Comparison of ENCODE assay signal across 1 cellular context in the genomic region with DNA sequence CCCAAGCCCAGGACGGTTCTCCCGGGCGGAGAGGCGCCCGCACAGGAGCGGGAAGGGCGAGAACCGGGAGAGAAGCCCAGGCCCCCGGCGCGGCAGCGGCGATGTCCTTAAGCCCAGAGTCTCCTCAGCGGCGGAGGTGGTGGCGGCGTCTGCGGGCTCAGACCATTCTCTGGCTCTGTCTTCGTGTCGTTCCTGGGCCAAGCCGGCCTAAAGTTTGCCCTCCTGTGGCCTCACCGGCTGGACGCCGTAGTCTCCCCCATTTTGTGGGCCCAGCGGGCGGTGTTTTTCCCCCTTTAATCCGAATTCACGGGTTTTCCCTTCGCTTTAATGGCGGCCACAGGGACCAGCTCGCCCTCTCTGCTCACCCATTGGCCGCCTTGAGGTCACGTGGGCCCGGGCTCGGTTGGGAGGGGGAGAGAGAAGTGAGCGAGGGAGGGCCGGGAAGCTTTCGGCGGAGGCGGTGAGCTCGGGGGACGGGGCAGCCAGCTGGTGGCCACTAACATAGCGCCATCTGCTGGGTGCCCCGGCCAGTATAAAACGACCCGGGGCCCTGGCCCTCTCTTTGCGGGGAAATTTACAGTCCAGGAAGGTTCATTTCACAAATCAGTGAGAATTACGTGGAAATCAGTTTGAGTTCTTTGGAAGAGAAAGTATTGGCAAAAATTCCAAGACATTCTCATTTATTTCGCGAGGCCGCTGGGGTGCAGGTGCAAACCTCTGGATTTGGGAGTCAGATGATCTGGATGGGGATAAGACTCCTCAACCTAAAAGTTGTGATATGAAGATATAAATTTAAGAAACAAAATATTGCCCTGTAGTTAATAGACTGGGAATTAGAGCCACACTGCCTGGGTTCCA.
A peak's percentile ranks its signal among the peaks of the same experiment; 100 is the strongest.
TF ChIP-seq lines count a peak whose summit lies in the region.

No MANE protein-coding gene starts in this region.

TF ChIP-seq in GM12878, 131 proteins besides CTCF, POLR2A, EP300 and RAD21 (continued from another document and continues in another):
- TF ChIP-seq NFIC (IDR thresholded peaks at IDR 0.05; ENCODE audit: low read depth, low read length), result no peak
- peak; percentile 17; the same call in 1 of the 2 replicates for TF ChIP-seq HCFC1 (IDR thresholded peaks at IDR 0.05; ENCODE audit: low read length)
- TF ChIP-seq CUX1 (IDR thresholded peaks at IDR 0.05; ENCODE audit: insufficient replicate concordance, low read depth, low read length), result no peak
- peak; percentile 65; the same call in 1 of the 2 replicates for TF ChIP-seq TBL1XR1 (IDR thresholded peaks at IDR 0.05; ENCODE audit: low read depth, low read length)
- TF ChIP-seq E2F4 (IDR thresholded peaks at IDR 0.05; ENCODE audit: low read depth, low read length), result no peak
- TF ChIP-seq ZBED1 (IDR thresholded peaks at IDR 0.05; ENCODE audit: borderline replicate concordance), result peak; percentile 16; the same call in 1 of the 2 replicates
- TF ChIP-seq CHD4 (IDR thresholded peaks at IDR 0.05), result no peak
- TF ChIP-seq SMC3 (IDR thresholded peaks at IDR 0.05; ENCODE audit: borderline replicate concordance, low read length), result peak; percentile 67; the same call in 1 of the 2 replicates
- peak; percentile 69; the same call in 1 of the 2 replicates for TF ChIP-seq IRF3 (IDR thresholded peaks at IDR 0.05)
- no peak for TF ChIP-seq MYC (IDR thresholded peaks at IDR 0.05; ENCODE audit: insufficient read depth, insufficient read length, insufficient replicate concordance, low read length, severe bottlenecking)
- peak; percentile 65 for TF ChIP-seq SP1 (IDR thresholded peaks at IDR 0.05; ENCODE audit: low read depth, low read length)
- TF ChIP-seq MYB (IDR thresholded peaks at IDR 0.05; ENCODE audit: borderline replicate concordance, low read depth, low read length), result no peak
- no peak; the same call in 1 of the 2 replicates for TF ChIP-seq ESRRA (IDR thresholded peaks at IDR 0.05; ENCODE audit: low read length)
- no peak for TF ChIP-seq YBX1 (IDR thresholded peaks at IDR 0.05)
- TF ChIP-seq IKZF1 (conservative IDR thresholded peaks at IDR 0.05), result peak; percentile 72
- no peak for TF ChIP-seq CBX3 (IDR thresholded peaks at IDR 0.05; ENCODE audit: borderline replicate concordance, low read depth)
- TF ChIP-seq ZNF217 (IDR thresholded peaks at IDR 0.05), result no peak
- peak; percentile 89 for TF ChIP-seq POLR2AphosphoS5 (IDR thresholded peaks at IDR 0.05; ENCODE audit: low read length)
- no peak for TF ChIP-seq ZZZ3 (IDR thresholded peaks at IDR 0.05; ENCODE audit: control insufficient read depth, insufficient read length, low read depth)
- TF ChIP-seq ZNF384 (IDR thresholded peaks at IDR 0.05; ENCODE audit: borderline replicate concordance, low read depth, low read length), result no peak
- no peak for TF ChIP-seq KLF5 (IDR thresholded peaks at IDR 0.05; ENCODE audit: partially characterized antibody)
- peak; percentile 89 for TF ChIP-seq TCF3 (IDR thresholded peaks at IDR 0.05; ENCODE audit: borderline replicate concordance, insufficient read depth, low read depth, low read length)
- TF ChIP-seq SUZ12 (IDR thresholded peaks at IDR 0.05; ENCODE audit: unreplicated experiment), result no peak
- TF ChIP-seq, protein P1, sequence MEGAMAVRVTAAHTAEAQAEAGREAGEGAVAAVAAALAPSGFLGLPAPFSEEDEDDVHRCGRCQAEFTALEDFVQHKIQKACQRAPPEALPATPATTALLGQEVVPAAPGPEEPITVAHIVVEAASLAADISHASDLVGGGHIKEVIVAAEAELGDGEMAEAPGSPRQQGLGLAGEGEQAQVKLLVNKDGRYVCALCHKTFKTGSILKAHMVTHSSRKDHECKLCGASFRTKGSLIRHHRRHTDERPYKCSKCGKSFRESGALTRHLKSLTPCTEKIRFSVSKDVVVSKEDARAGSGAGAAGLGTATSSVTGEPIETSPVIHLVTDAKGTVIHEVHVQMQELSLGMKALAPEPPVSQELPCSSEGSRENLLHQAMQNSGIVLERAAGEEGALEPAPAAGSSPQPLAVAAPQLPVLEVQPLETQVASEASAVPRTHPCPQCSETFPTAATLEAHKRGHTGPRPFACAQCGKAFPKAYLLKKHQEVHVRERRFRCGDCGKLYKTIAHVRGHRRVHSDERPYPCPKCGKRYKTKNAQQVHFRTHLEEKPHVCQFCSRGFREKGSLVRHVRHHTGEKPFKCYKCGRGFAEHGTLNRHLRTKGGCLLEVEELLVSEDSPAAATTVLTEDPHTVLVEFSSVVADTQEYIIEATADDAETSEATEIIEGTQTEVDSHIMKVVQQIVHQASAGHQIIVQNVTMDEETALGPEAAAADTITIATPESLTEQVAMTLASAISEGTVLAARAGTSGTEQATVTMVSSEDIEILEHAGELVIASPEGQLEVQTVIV (IDR thresholded peaks at IDR 0.05; ENCODE audit: borderline replicate concordance, partially characterized antibody), result no peak
- TF ChIP-seq MTA2 (IDR thresholded peaks at IDR 0.05; ENCODE audit: low read depth), result peak; percentile 12; the same call in 1 of the 2 replicates
- TF ChIP-seq, protein P2, sequence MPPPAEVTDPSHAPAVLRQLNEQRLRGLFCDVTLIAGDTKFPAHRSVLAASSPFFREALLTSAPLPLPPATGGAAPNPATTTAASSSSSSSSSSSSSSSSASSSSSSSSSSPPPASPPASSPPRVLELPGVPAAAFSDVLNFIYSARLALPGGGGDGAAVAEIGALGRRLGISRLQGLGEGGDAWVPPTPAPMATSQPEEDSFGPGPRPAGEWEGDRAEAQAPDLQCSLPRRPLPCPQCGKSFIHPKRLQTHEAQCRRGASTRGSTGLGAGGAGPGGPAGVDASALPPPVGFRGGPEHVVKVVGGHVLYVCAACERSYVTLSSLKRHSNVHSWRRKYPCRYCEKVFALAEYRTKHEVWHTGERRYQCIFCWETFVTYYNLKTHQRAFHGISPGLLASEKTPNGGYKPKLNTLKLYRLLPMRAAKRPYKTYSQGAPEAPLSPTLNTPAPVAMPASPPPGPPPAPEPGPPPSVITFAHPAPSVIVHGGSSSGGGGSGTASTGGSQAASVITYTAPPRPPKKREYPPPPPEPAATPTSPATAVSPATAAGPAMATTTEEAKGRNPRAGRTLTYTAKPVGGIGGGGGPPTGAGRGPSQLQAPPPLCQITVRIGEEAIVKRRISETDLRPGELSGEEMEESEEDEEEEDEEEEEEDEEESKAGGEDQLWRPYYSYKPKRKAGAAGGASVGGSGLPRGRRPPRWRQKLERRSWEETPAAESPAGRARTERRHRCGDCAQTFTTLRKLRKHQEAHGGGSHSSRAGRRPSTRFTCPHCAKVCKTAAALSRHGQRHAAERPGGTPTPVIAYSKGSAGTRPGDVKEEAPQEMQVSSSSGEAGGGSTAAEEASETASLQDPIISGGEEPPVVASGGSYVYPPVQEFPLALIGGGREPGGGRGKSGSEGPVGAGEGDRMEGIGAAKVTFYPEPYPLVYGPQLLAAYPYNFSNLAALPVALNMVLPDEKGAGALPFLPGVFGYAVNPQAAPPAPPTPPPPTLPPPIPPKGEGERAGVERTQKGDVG (CRISPR knock-in tag; IDR thresholded peaks at IDR 0.05), result no peak
- no peak for TF ChIP-seq NR2C2 (IDR thresholded peaks at IDR 0.05; ENCODE audit: borderline replicate concordance, control insufficient read depth, insufficient read length, low read depth)
- TF ChIP-seq, protein P3, sequence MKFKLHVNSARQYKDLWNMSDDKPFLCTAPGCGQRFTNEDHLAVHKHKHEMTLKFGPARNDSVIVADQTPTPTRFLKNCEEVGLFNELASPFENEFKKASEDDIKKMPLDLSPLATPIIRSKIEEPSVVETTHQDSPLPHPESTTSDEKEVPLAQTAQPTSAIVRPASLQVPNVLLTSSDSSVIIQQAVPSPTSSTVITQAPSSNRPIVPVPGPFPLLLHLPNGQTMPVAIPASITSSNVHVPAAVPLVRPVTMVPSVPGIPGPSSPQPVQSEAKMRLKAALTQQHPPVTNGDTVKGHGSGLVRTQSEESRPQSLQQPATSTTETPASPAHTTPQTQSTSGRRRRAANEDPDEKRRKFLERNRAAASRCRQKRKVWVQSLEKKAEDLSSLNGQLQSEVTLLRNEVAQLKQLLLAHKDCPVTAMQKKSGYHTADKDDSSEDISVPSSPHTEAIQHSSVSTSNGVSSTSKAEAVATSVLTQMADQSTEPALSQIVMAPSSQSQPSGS (IDR thresholded peaks at IDR 0.05; ENCODE audit: low read length), result no peak
- TF ChIP-seq RCOR1 (conservative IDR thresholded peaks at IDR 0.05; ENCODE audit: low read depth, low read length), result 0 out of 2 replicates have a peak, but pooled peaks have one; percentile 62
- no peak; the same call in 1 of the 2 replicates for TF ChIP-seq NR2C1 (IDR thresholded peaks at IDR 0.05)
- TF ChIP-seq, protein P4, sequence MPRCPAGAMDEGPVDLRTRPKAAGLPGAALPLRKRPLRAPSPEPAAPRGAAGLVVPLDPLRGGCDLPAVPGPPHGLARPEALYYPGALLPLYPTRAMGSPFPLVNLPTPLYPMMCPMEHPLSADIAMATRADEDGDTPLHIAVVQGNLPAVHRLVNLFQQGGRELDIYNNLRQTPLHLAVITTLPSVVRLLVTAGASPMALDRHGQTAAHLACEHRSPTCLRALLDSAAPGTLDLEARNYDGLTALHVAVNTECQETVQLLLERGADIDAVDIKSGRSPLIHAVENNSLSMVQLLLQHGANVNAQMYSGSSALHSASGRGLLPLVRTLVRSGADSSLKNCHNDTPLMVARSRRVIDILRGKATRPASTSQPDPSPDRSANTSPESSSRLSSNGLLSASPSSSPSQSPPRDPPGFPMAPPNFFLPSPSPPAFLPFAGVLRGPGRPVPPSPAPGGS (IDR thresholded peaks at IDR 0.05; ENCODE audit: borderline replicate concordance, insufficient read depth, low read depth, low read length, poor library complexity, severe bottlenecking), result no peak
- no peak for TF ChIP-seq IRF4 (IDR thresholded peaks at IDR 0.05; ENCODE audit: low read depth, low read length)
- no peak for TF ChIP-seq RBBP5 (conservative IDR thresholded peaks at IDR 0.05)
- TF ChIP-seq EGR1 (IDR thresholded peaks at IDR 0.05; ENCODE audit: borderline replicate concordance in 1 of 2, low read depth in 2 of 2, low read length in 2 of 2), result peak in 1 of 2 experiments; percentile 77; a peak in 1 of 3 replicates
- TF ChIP-seq NRF1 (conservative IDR thresholded peaks at IDR 0.05; ENCODE audit: low read depth, low read length), result no peak
- no peak for TF ChIP-seq ETV6 (conservative IDR thresholded peaks at IDR 0.05 in 1 of 2, IDR thresholded peaks at IDR 0.05 in 1 of 2; ENCODE audit: borderline replicate concordance in 1 of 2, low read depth in 1 of 2)
- TF ChIP-seq SMAD1 (IDR thresholded peaks at IDR 0.05; ENCODE audit: low read depth, partially characterized antibody), result no peak
- no peak for TF ChIP-seq MTA3 (IDR thresholded peaks at IDR 0.05; ENCODE audit: borderline replicate concordance, low read length)
- TF ChIP-seq FOXM1 (IDR thresholded peaks at IDR 0.05; ENCODE audit: low read depth, low read length), result peak; percentile 68
- TF ChIP-seq BMI1 (IDR thresholded peaks at IDR 0.05; ENCODE audit: borderline replicate concordance), result no peak
- no peak for TF ChIP-seq SRF (IDR thresholded peaks at IDR 0.05; ENCODE audit: low read depth in 2 of 2, low read length in 2 of 2)
- peak; percentile 70 for TF ChIP-seq RUNX3 (IDR thresholded peaks at IDR 0.05; ENCODE audit: low read length)
- TF ChIP-seq FOXK2 (IDR thresholded peaks at IDR 0.05), result no peak
